In the genomic region with DNA sequence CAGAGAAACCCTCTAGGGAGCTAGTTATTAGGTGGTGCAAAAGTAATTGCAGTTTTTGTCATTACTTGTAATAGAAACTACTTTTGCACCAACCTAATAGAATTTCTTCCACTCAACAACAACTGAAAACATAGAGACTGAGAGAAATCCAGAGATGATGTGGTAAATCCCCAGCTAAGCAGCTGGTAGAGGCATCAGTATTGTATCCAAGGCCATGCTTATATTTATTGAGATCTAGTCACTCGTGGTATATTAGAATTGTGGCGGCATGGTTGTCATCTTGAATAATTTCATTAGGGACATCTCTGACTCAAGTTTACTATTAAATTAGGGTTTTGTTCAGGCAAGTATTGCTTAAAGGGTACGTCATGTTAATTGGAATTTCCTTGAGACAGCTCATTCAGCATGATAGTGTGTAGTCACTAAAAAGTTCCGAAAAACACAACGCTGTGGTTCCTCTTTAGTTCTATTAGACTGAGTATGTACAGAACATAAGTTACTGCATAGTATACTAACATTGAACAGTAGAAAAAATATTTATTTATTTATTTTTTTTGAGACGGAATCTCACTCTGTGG, we compare ENCODE assay signal across 11 cellular contexts. TPM values are rescaled to one million over a fixed set of nuclear protein-coding genes. Genes with fewer than 3 reads are reported as not detected.
DNase-seq lines count a peak whose midpoint lies in the region; ATAC-seq and TF ChIP-seq lines count a peak whose summit lies in the region.
"Had no signal": no experiment of that assay in that cellular context is flagged by ENCODE, and none has a peak within 500 bp of the region (broad histone marks: within the 10 kb centered on the region; RNA-seq: fewer than 3 reads in every experiment).

No MANE protein-coding gene starts in this region.

- H3K9ac ChIP-seq in mammary epithelial cell (ENCODE audit: insufficient read depth, low read length), result no peak overlapping the region
- H3K9ac ChIP-seq in liver (ENCODE audit: low read depth in 1 of 2, low read length in 2 of 2), result no peak overlapping the region

- no peak for TF ChIP-seq POLR2A in vagina (IDR thresholded peaks at IDR 0.05)

- H3K4me1 ChIP-seq in ACC112 (ENCODE audit: control insufficient read depth, insufficient read depth, low read length, unreplicated experiment) (peaks cover 37% of the 10 kb centered on the region), mammary epithelial cell (ENCODE audit: insufficient read depth, low read length) (peaks cover 32% of the 10 kb centered on the region), liver (ENCODE audit: control insufficient read depth in 4 of 4, insufficient read depth in 4 of 4, low read length in 3 of 4) (peaks cover 4 to 23% (median 12%) of the 10 kb centered on the region in 4 donors), vagina (peaks cover 56% of the 10 kb centered on the region)

- WGBS in mammary epithelial cell (ENCODE audit: low coverage, missing lambda C conversion rate), result 57% methylated on average over 5 of the region's 6 CpGs
- WGBS in liver, result 95% methylated on average over 6 of the region's 6 CpGs

- BruUV-seq in mammary epithelial cell (replicated peaks; lab: Mats Ljungman, UMichigan), result no TSS peak

- in situ Hi-C loops in mammary epithelial cell (cut with MboI; ENCODE audit: low sequenced_read_pairs in 2 of 2), result no loop called here

- no peak overlapping the region for H3K4me3 ChIP-seq in ACC112 (ENCODE audit: low read depth, low read length)
- no peak overlapping the region for H3K4me3 ChIP-seq in mammary epithelial cell (replicated peaks in 1 of 3; ENCODE audit: insufficient read depth in 1 of 3, low read depth in 2 of 3, low read length in 3 of 3)
- no peak overlapping the region for H3K4me3 ChIP-seq in liver (ENCODE audit: low read depth in 1 of 3, low read length in 3 of 3)
- no peak overlapping the region for H3K4me3 ChIP-seq in vagina

- ATAC-seq in HG03039 (IDR thresholded peaks at IDR 0.05; ENCODE audit: unreplicated experiment), result no peak

- H3K79me2 ChIP-seq in ACC112 (ENCODE audit: control insufficient read depth, insufficient read depth, low read length, unreplicated experiment), result peaks cover 87% of the 10 kb centered on the region
- H3K79me2 ChIP-seq in mammary epithelial cell (ENCODE audit: insufficient read depth, low read length), result peaks cover 86% of the 10 kb centered on the region

- H3K4me2 ChIP-seq in mammary epithelial cell (ENCODE audit: insufficient read depth, low read depth, low read length), result peak overlapping the region; percentile 35

- DNase-seq in GM04504 (ENCODE audit: low read depth) (peak; percentile 33), mammary epithelial cell (peak; percentile 79), NCI-H2171 treated with DMSO at 0.1 percent for 48 hours (lab: John Stamatoyannopoulos, UW) (no peak), vagina (ENCODE audit: extremely low spot score in 2 of 2) (no peak), NCI-H2107 (lab: John Stamatoyannopoulos, UW) (no peak)
- DNase-seq: activated CD8-positive, alpha-beta memory T cell treated with anti-CD3 and anti-CD28 coated beads, Interleukin-2, amount 50 U/mL, for 48 hours; erythroblast; RPMI8226 had no signal

- peaks cover 2% of the 10 kb centered on the region for H4K20me1 ChIP-seq in mammary epithelial cell (ENCODE audit: insufficient read depth, low read length)

- dilution Hi-C loops in mammary epithelial cell (cut with HindIII; ENCODE audit: low sequenced_read_pairs), result no loop called here

- H3K27me3 ChIP-seq in ACC112 (ENCODE audit: insufficient read depth, low read length) (no peaks in the 10 kb centered on the region), mammary epithelial cell (ENCODE audit: insufficient read depth, low read length) (no peaks in the 10 kb centered on the region), liver (ENCODE audit: control insufficient read depth in 4 of 4, insufficient read depth in 4 of 4, low read length in 3 of 4) (no peaks in the 10 kb centered on the region), vagina (no peaks in the 10 kb centered on the region)

- TF ChIP-seq CTCF in mammary epithelial cell (conservative IDR thresholded peaks at IDR 0.05 in 1 of 2, IDR thresholded peaks at IDR 0.05 in 1 of 2; ENCODE audit: extremely low read depth in 1 of 2, insufficient read depth in 1 of 2, low read depth in 1 of 2, low read length in 2 of 2) (no peak), liver (IDR thresholded peaks at IDR 0.05; ENCODE audit: low read depth, low read length, missing input control) (no peak), vagina (IDR thresholded peaks at IDR 0.05) (no peak)

- no peak for TF ChIP-seq RAD21 in liver (IDR thresholded peaks at IDR 0.05)

- H3K9me3 ChIP-seq in mammary epithelial cell (replicated peaks; ENCODE audit: insufficient read depth, low read length), result no peaks in the 10 kb centered on the region
- peaks cover 0 to 1% (median 0%) of the 10 kb centered on the region in 4 donors for H3K9me3 ChIP-seq in liver (ENCODE audit: control insufficient read depth in 4 of 4, low read length in 3 of 4)
- H3K9me3 ChIP-seq in vagina, result no peaks in the 10 kb centered on the region

- CTCF ChIA-PET in mammary epithelial cell (lab: Charles Lee; ENCODE audit: low non-redundant PET), result no interaction called here

- intact Hi-C loops in mammary epithelial cell (cut with micrococcal nuclease), result no loop called here
- intact Hi-C loops in vagina (cut with DNase I), result no loop called here

- H3K36me3 ChIP-seq in ACC112 (ENCODE audit: insufficient read depth, low read length) (peaks cover 14% of the 10 kb centered on the region; the same call in 1 of the 2 replicates), mammary epithelial cell (ENCODE audit: insufficient read depth, low read length) (no peaks in the 10 kb centered on the region), liver (ENCODE audit: control insufficient read depth in 4 of 4, insufficient read depth in 3 of 4, low read depth in 1 of 4, low read length in 3 of 4) (peaks cover 0 to 3% (median 0%) of the 10 kb centered on the region in 4 donors), vagina (no peaks in the 10 kb centered on the region)

- peak overlapping the region; percentile 41; the same call in 1 of the 2 replicates for H3K27ac ChIP-seq in ACC112 (ENCODE audit: low read depth, low read length)
- no peak overlapping the region for H3K27ac ChIP-seq in mammary epithelial cell (ENCODE audit: insufficient read depth, low read depth, low read length)
- peak overlapping the region; percentile 58 to 59 for H3K27ac ChIP-seq in liver (ENCODE audit: low read depth in 1 of 2, low read length in 2 of 2)
- no peak overlapping the region for H3K27ac ChIP-seq in vagina

- H2AFZ ChIP-seq in ACC112 (ENCODE audit: low read length, unreplicated experiment), result no peak overlapping the region
- H2AFZ ChIP-seq in mammary epithelial cell (ENCODE audit: low read depth, low read length), result no peak overlapping the region

TF ChIP-seq in liver, 16 proteins besides CTCF, POLR2A, EP300 and RAD21 (continues in another document):
- TF ChIP-seq, protein P1, sequence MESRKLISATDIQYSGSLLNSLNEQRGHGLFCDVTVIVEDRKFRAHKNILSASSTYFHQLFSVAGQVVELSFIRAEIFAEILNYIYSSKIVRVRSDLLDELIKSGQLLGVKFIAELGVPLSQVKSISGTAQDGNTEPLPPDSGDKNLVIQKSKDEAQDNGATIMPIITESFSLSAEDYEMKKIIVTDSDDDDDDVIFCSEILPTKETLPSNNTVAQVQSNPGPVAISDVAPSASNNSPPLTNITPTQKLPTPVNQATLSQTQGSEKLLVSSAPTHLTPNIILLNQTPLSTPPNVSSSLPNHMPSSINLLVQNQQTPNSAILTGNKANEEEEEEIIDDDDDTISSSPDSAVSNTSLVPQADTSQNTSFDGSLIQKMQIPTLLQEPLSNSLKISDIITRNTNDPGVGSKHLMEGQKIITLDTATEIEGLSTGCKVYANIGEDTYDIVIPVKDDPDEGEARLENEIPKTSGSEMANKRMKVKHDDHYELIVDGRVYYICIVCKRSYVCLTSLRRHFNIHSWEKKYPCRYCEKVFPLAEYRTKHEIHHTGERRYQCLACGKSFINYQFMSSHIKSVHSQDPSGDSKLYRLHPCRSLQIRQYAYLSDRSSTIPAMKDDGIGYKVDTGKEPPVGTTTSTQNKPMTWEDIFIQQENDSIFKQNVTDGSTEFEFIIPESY (IDR thresholded peaks at IDR 0.05), result no peak
- no peak for TF ChIP-seq YY1 (IDR thresholded peaks at IDR 0.05)
- TF ChIP-seq, protein P2, sequence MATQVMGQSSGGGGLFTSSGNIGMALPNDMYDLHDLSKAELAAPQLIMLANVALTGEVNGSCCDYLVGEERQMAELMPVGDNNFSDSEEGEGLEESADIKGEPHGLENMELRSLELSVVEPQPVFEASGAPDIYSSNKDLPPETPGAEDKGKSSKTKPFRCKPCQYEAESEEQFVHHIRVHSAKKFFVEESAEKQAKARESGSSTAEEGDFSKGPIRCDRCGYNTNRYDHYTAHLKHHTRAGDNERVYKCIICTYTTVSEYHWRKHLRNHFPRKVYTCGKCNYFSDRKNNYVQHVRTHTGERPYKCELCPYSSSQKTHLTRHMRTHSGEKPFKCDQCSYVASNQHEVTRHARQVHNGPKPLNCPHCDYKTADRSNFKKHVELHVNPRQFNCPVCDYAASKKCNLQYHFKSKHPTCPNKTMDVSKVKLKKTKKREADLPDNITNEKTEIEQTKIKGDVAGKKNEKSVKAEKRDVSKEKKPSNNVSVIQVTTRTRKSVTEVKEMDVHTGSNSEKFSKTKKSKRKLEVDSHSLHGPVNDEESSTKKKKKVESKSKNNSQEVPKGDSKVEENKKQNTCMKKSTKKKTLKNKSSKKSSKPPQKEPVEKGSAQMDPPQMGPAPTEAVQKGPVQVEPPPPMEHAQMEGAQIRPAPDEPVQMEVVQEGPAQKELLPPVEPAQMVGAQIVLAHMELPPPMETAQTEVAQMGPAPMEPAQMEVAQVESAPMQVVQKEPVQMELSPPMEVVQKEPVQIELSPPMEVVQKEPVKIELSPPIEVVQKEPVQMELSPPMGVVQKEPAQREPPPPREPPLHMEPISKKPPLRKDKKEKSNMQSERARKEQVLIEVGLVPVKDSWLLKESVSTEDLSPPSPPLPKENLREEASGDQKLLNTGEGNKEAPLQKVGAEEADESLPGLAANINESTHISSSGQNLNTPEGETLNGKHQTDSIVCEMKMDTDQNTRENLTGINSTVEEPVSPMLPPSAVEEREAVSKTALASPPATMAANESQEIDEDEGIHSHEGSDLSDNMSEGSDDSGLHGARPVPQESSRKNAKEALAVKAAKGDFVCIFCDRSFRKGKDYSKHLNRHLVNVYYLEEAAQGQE (IDR thresholded peaks at IDR 0.05), result no peak
- TF ChIP-seq, protein P3, sequence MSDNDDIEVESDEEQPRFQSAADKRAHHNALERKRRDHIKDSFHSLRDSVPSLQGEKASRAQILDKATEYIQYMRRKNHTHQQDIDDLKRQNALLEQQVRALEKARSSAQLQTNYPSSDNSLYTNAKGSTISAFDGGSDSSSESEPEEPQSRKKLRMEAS (IDR thresholded peaks at IDR 0.05), result no peak
- TF ChIP-seq RXRA (IDR thresholded peaks at IDR 0.05), result no peak
- no peak for TF ChIP-seq FOXA1 (IDR thresholded peaks at IDR 0.05)
- TF ChIP-seq HNF4G (IDR thresholded peaks at IDR 0.05), result no peak
- TF ChIP-seq FOXA2 (IDR thresholded peaks at IDR 0.05), result no peak

RNA-seq across cellular contexts. Expression of a gene that starts 35.3 kb away (rescaled TPM):
- total RNA-seq in mammary epithelial cell, result 10 to 100 TPM; 29.5 to 83.7 TPM
- polyA plus RNA-seq in mammary epithelial cell, result 35.7 TPM
- 122 TPM for polyA minus RNA-seq in mammary epithelial cell
- 10 to 100 TPM; 30.4 to 44.3 TPM for total RNA-seq in liver
- 10 to 100 TPM; 16.0 to 19.4 TPM for polyA plus RNA-seq in liver
- 41.3 TPM for total RNA-seq in vagina

Comparison
In these comparisons a context has a peak if more than half of its experiments do, and no peak if none do; other contexts are left out.
1. H3K27ac ChIP-seq: peak in ACC112 (single experiment) and liver (2 of 2); none in mammary epithelial cell (single experiment) and vagina (single experiment).
2. DNase-seq: peak in GM04504 (single experiment) and mammary epithelial cell (single experiment); none in NCI-H2171 treated with DMSO at 0.1 percent for 48 hours (single experiment), vagina (0 of 2) and NCI-H2107 (single experiment).